ENCODE assay signal across 9 cellular contexts in genomic region chr3:49500408-49501257, GRCh38. TPM values are rescaled to one million over a fixed set of nuclear protein-coding genes. Genes with fewer than 3 reads are reported as not detected.
DNase-seq lines count a peak whose midpoint lies in the region; ATAC-seq and TF ChIP-seq lines count a peak whose summit lies in the region.
"Had no signal": no experiment of that assay in that cellular context is flagged by ENCODE, and none has a peak within 500 bp of the region (broad histone marks: within the 10 kb centered on the region; RNA-seq: fewer than 3 reads in every experiment).

No MANE protein-coding gene starts in this region.

- H3K36me3 ChIP-seq in left lung (no peaks in the 10 kb centered on the region), tibial nerve (no peaks in the 10 kb centered on the region)

- no peak for DNase-seq in activated CD8-positive, alpha-beta T cell treated with anti-CD3 and anti-CD28 coated beads for 36 hours
- no peak for DNase-seq in activated CD8-positive, alpha-beta T cell treated with anti-CD3 and anti-CD28 coated beads, Interleukin-2, amount 10 ng/mL, durations not matched to agents 7 days and 5 days
- DNase-seq in left lung: peak in 1 of 2 donors; percentile 77
- peak in 1 of 2 donors; percentile 48 for DNase-seq in tibial nerve (ENCODE audit: low spot score in 2 of 2)
- DNase-seq in NCI-H2227 (lab: John Stamatoyannopoulos, UW; ENCODE audit: unreplicated experiment): no peak
- no peak for DNase-seq in activated CD4-positive, alpha-beta T cell treated with anti-CD3 and anti-CD28 coated beads for 4 hours
- no peak for DNase-seq in effector CD4-positive, alpha-beta T cell

- POLR2A ChIA-PET in activated CD8-positive, alpha-beta T cell treated with anti-CD3 and anti-CD28 coated beads for 36 hours (lab: Charles Lee): no interaction called here
- POLR2A ChIA-PET in activated CD8-positive, alpha-beta T cell treated with anti-CD3 and anti-CD28 coated beads, Interleukin-2, amount 10 ng/mL, durations not matched to agents 7 days and 5 days (lab: Charles Lee): interaction anchor here (0.5 to 0.9 kb wide), 2 partner anchors 15 to 30 kb away, joined by 3 read pairs; no protein-coding TSS in a partner anchor

- H3K9me3 Mint-ChIP-seq in activated CD8-positive, alpha-beta T cell treated with anti-CD3 and anti-CD28 coated beads for 36 hours: no peaks in the 10 kb centered on the region
- H3K9me3 Mint-ChIP-seq in activated CD8-positive, alpha-beta T cell treated with anti-CD3 and anti-CD28 coated beads, Interleukin-2, amount 10 ng/mL, durations not matched to agents 7 days and 5 days (ENCODE audit: insufficient read depth): no peaks in the 10 kb centered on the region
- no peaks in the 10 kb centered on the region for H3K9me3 Mint-ChIP-seq in brain

- H3K4me3 ChIP-seq in left lung: no peak overlapping the region
- no peak overlapping the region for H3K4me3 ChIP-seq in tibial nerve

- intact Hi-C loops in activated CD8-positive, alpha-beta T cell treated with anti-CD3 and anti-CD28 coated beads for 36 hours (cut with micrococcal nuclease): no loop called here
- intact Hi-C loops in left lung (cut with DNase I): no loop called here

- no peak for ATAC-seq in activated CD8-positive, alpha-beta T cell treated with anti-CD3 and anti-CD28 coated beads for 36 hours
- ATAC-seq in activated CD8-positive, alpha-beta T cell treated with anti-CD3 and anti-CD28 coated beads, Interleukin-2, amount 10 ng/mL, durations not matched to agents 7 days and 5 days: no peak
- ATAC-seq in left lung: peak; percentile 91

- H3K27ac ChIP-seq in left lung (peak overlapping the region; percentile 6 to 66), tibial nerve (peak overlapping the region; percentile 68 to 94 (median 80))
- H3K27ac ChIP-seq: C4-2B had no signal

- H3K36me3 Mint-ChIP-seq in activated CD8-positive, alpha-beta T cell treated with anti-CD3 and anti-CD28 coated beads for 36 hours (ENCODE audit: low read depth): peaks cover 10% of the 10 kb centered on the region
- H3K36me3 Mint-ChIP-seq in activated CD8-positive, alpha-beta T cell treated with anti-CD3 and anti-CD28 coated beads, Interleukin-2, amount 10 ng/mL, durations not matched to agents 7 days and 5 days (ENCODE audit: low read depth): peaks cover 12% of the 10 kb centered on the region
- peaks cover 38% of the 10 kb centered on the region for H3K36me3 Mint-ChIP-seq in brain

- H3K27ac Mint-ChIP-seq in activated CD8-positive, alpha-beta T cell treated with anti-CD3 and anti-CD28 coated beads for 36 hours: peak overlapping the region; percentile 0
- no peak overlapping the region for H3K27ac Mint-ChIP-seq in activated CD8-positive, alpha-beta T cell treated with anti-CD3 and anti-CD28 coated beads, Interleukin-2, amount 10 ng/mL, durations not matched to agents 7 days and 5 days
- peak overlapping the region in 4 of 5 experiments; percentile 11 to 97 (median 82) for H3K27ac Mint-ChIP-seq in brain

- H3K4me3 Mint-ChIP-seq in activated CD8-positive, alpha-beta T cell treated with anti-CD3 and anti-CD28 coated beads for 36 hours: no peak overlapping the region
- no peak overlapping the region for H3K4me3 Mint-ChIP-seq in activated CD8-positive, alpha-beta T cell treated with anti-CD3 and anti-CD28 coated beads, Interleukin-2, amount 10 ng/mL, durations not matched to agents 7 days and 5 days
- H3K4me3 Mint-ChIP-seq in brain: peak overlapping the region in 2 of 5 experiments; percentile 50 to 65

- H3K4me1 ChIP-seq in left lung: peaks cover 11 to 25% of the 10 kb centered on the region in 2 donors
- peaks cover 0 to 46% (median 26%) of the 10 kb centered on the region in 4 donors for H3K4me1 ChIP-seq in tibial nerve

- 27 to 42% methylated on average over 7 of the region's 7 CpGs for WGBS in tibial nerve, 2 donors

- peak; percentile 30 to 67 for TF ChIP-seq EP300 in tibial nerve (IDR thresholded peaks at IDR 0.05)

- no peak for TF ChIP-seq POLR2A in tibial nerve (IDR thresholded peaks at IDR 0.05)

- no peak for TF ChIP-seq CTCF in activated CD8-positive, alpha-beta T cell treated with anti-CD3 and anti-CD28 coated beads for 36 hours (IDR thresholded peaks at IDR 0.05)
- no peak for TF ChIP-seq CTCF in brain (conservative IDR thresholded peaks at IDR 0.05)
- no peak for TF ChIP-seq CTCF in left lung (IDR thresholded peaks at IDR 0.05)
- no peak for TF ChIP-seq CTCF in tibial nerve (IDR thresholded peaks at IDR 0.05)

- no peaks in the 10 kb centered on the region for H3K9me3 ChIP-seq in left lung
- H3K9me3 ChIP-seq in tibial nerve: no peaks in the 10 kb centered on the region

- no peaks in the 10 kb centered on the region for H3K27me3 ChIP-seq in left lung
- H3K27me3 ChIP-seq in tibial nerve: no peaks in the 10 kb centered on the region

- peaks cover 20% of the 10 kb centered on the region for H3K4me1 Mint-ChIP-seq in activated CD8-positive, alpha-beta T cell treated with anti-CD3 and anti-CD28 coated beads for 36 hours (ENCODE audit: low read depth)
- H3K4me1 Mint-ChIP-seq in activated CD8-positive, alpha-beta T cell treated with anti-CD3 and anti-CD28 coated beads, Interleukin-2, amount 10 ng/mL, durations not matched to agents 7 days and 5 days (ENCODE audit: low read depth): peaks cover 18% of the 10 kb centered on the region
- peaks cover 23% of the 10 kb centered on the region for H3K4me1 Mint-ChIP-seq in brain

- CTCF ChIA-PET in activated CD8-positive, alpha-beta T cell treated with anti-CD3 and anti-CD28 coated beads for 36 hours (lab: Charles Lee): interaction anchor here (1.1 to 1.8 kb wide), 2 partner anchors 17 to 29 kb away, joined by 3 to 4 read pairs; no protein-coding TSS in a partner anchor
- CTCF ChIA-PET in activated CD8-positive, alpha-beta T cell treated with anti-CD3 and anti-CD28 coated beads, Interleukin-2, amount 10 ng/mL, durations not matched to agents 7 days and 5 days (lab: Charles Lee): no interaction called here

- H3K27me3 Mint-ChIP-seq in activated CD8-positive, alpha-beta T cell treated with anti-CD3 and anti-CD28 coated beads for 36 hours: no peaks in the 10 kb centered on the region
- H3K27me3 Mint-ChIP-seq in activated CD8-positive, alpha-beta T cell treated with anti-CD3 and anti-CD28 coated beads, Interleukin-2, amount 10 ng/mL, durations not matched to agents 7 days and 5 days (ENCODE audit: low read depth): no peaks in the 10 kb centered on the region
- H3K27me3 Mint-ChIP-seq in brain: no peaks in the 10 kb centered on the region

RNA-seq across cellular contexts. Expression of gene DAG1, which starts 30.6 kb away (rescaled TPM):
- 10 to 100 TPM; 10.8 to 14.4 TPM for total RNA-seq in activated CD8-positive, alpha-beta T cell treated with anti-CD3 and anti-CD28 coated beads for 36 hours
- 10 to 100 TPM; 18.8 to 19.7 TPM for total RNA-seq in activated CD8-positive, alpha-beta T cell treated with anti-CD3 and anti-CD28 coated beads, Interleukin-2, amount 10 ng/mL, durations not matched to agents 7 days and 5 days
- polyA plus RNA-seq in brain (ENCODE audit: insufficient read depth, low read depth, low replicate concordance): 54.5 TPM
- total RNA-seq in left lung: 100 to 1,000 TPM in 1 of 2 donors, 10 to 100 TPM in 1; 87.9 to 116 TPM
- total RNA-seq in tibial nerve: 100 to 1,000 TPM; 113 to 142 (median 126) TPM

RNA-seq across cellular contexts. Expression of gene BSN, which starts 53.6 kb away (rescaled TPM):
- total RNA-seq in activated CD8-positive, alpha-beta T cell treated with anti-CD3 and anti-CD28 coated beads for 36 hours: under 1 TPM; 0.09 TPM
- under 1 TPM; 0.05 to 0.34 TPM for total RNA-seq in activated CD8-positive, alpha-beta T cell treated with anti-CD3 and anti-CD28 coated beads, Interleukin-2, amount 10 ng/mL, durations not matched to agents 7 days and 5 days
- polyA plus RNA-seq in brain (ENCODE audit: insufficient read depth, low read depth, low replicate concordance): 11.8 TPM
- total RNA-seq in left lung (under 1 TPM; 0.26 to 0.44 TPM), tibial nerve (1 to 10 TPM in 2 of 4 donors, under 1 TPM in 2; 0.44 to 1.8 (median 0.92) TPM)

Comparison
In these comparisons a context has a peak if more than half of its experiments do, and no peak if none do; other contexts are left out.
1. RNA of gene DAG1, which starts 30.6 kb away (total RNA-seq): 113 to 142 TPM in tibial nerve and 87.9 to 116 TPM in left lung; 18.8 to 19.7 TPM in activated CD8-positive, alpha-beta T cell treated with anti-CD3 and anti-CD28 coated beads, Interleukin-2, amount 10 ng/mL, durations not matched to agents 7 days and 5 days and 10.8 to 14.4 TPM in activated CD8-positive, alpha-beta T cell treated with anti-CD3 and anti-CD28 coated beads for 36 hours; every median in the first group is over 4 times any median in the second.